ENCODE assay signal across 1 cellular context in genomic region chr4:146520894-146521542, GRCh38.
TF ChIP-seq lines count a peak whose summit lies in the region.

No MANE protein-coding gene starts in this region.

TF ChIP-seq in K562, 482 proteins besides CTCF, POLR2A, EP300 and RAD21 (continued from another document):
- TF ChIP-seq MNT (conservative IDR thresholded peaks at IDR 0.05) (peak; percentile 59 to 63), UBTF (IDR thresholded peaks at IDR 0.05; ENCODE audit: borderline replicate concordance in 1 of 2, low read depth in 2 of 2, low read length in 2 of 2) (no peak), HINFP (tag; conservative IDR thresholded peaks at IDR 0.05; ENCODE audit: low read depth) (no peak), NFE2 (IDR thresholded peaks at IDR 0.05; ENCODE audit: low read depth) (no peak), KHSRP (IDR thresholded peaks at IDR 0.05) (no peak)
